Comparison of ENCODE assay signal across 9 cellular contexts in the genomic region with DNA sequence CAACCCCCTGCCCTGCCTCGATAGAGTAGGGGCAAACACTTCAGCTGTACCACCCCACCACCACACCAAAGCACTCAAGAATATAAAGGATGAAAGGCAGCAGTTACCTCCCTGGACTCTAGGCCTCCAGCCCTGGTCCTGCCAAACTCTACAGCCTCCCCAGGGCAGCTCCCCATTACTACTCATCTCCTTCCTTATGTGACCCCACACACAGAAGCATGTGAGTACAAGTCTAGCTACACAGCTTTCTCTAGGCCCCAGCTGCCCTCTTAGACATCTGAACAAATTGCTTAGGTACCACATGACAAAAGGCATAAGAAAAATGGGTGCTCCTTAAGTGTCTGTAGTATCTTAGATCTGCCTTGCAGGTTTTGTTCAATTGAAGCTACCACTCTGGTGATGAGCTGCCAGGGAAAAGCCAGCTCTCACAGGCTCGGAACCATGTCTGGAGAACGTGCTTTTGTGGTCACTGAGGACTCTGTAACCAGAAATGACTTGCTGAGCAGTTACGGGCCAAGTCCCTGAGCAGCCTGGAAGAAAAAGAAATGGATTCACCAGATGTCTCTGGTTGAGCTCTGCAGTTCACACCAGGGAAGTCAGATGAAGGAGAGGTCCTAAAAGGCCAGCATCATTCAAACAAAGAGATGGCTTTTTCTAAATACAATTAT. TPM values are rescaled to one million over a fixed set of nuclear protein-coding genes. Genes with fewer than 3 reads are reported as not detected.
DNase-seq lines count a peak whose midpoint lies in the region; ATAC-seq and TF ChIP-seq lines count a peak whose summit lies in the region.
"Had no signal": no experiment of that assay in that cellular context is flagged by ENCODE, and none has a peak within 500 bp of the region (broad histone marks: within the 10 kb centered on the region; RNA-seq: fewer than 3 reads in every experiment).

No MANE protein-coding gene starts in this region.

- H3K4me3 Mint-ChIP-seq in CD8-positive, alpha-beta memory T cell: peak overlapping the region in 3 of 7 donors; percentile 2 to 46 (median 46)
- H3K4me3 Mint-ChIP-seq in activated CD8-positive, alpha-beta T cell treated with anti-CD3 and anti-CD28 coated beads for 36 hours: no peak overlapping the region

- H3K4me1 Mint-ChIP-seq in CD8-positive, alpha-beta memory T cell: peaks cover 71 to 84% (median 79%) of the 10 kb centered on the region in 3 donors
- H3K4me1 Mint-ChIP-seq in activated CD8-positive, alpha-beta T cell treated with anti-CD3 and anti-CD28 coated beads for 36 hours (ENCODE audit: low read depth): peaks cover 77% of the 10 kb centered on the region

- no peak for TF ChIP-seq CTCF in activated CD8-positive, alpha-beta T cell treated with anti-CD3 and anti-CD28 coated beads for 36 hours (IDR thresholded peaks at IDR 0.05)
- no peak for TF ChIP-seq CTCF in OCI-LY7 (conservative IDR thresholded peaks at IDR 0.05; ENCODE audit: low read length)

- H3K27ac Mint-ChIP-seq in CD8-positive, alpha-beta memory T cell: peak overlapping the region; percentile 87 to 99 (median 98)
- H3K27ac Mint-ChIP-seq in activated CD8-positive, alpha-beta T cell treated with anti-CD3 and anti-CD28 coated beads for 36 hours: peak overlapping the region; percentile 97

- H3K36me3 Mint-ChIP-seq in CD8-positive, alpha-beta memory T cell: peaks cover 0 to 2% (median 0%) of the 10 kb centered on the region in 3 donors
- H3K36me3 Mint-ChIP-seq in activated CD8-positive, alpha-beta T cell treated with anti-CD3 and anti-CD28 coated beads for 36 hours (ENCODE audit: low read depth): peaks cover 3% of the 10 kb centered on the region

- no peaks in the 10 kb centered on the region for H3K9me3 Mint-ChIP-seq in CD8-positive, alpha-beta memory T cell
- no peaks in the 10 kb centered on the region for H3K9me3 Mint-ChIP-seq in activated CD8-positive, alpha-beta T cell treated with anti-CD3 and anti-CD28 coated beads for 36 hours

- no peak overlapping the region for H3K4me2 ChIP-seq in OCI-LY7 (ENCODE audit: low read length)

- H3K9me2 ChIP-seq in OCI-LY7 (ENCODE audit: insufficient read depth, low read length): no peaks in the 10 kb centered on the region

- BruUV-seq in OCI-LY7 (replicated peaks; lab: Mats Ljungman, UMichigan): no TSS peak

- no peaks in the 10 kb centered on the region for H3K27me3 Mint-ChIP-seq in CD8-positive, alpha-beta memory T cell
- H3K27me3 Mint-ChIP-seq in activated CD8-positive, alpha-beta T cell treated with anti-CD3 and anti-CD28 coated beads for 36 hours: no peaks in the 10 kb centered on the region

- POLR2A ChIA-PET in CD8-positive, alpha-beta memory T cell (lab: Charles Lee): interaction anchor here (0.7 to 1.4 kb wide), 4 partner anchors 11 to 31 kb away, joined by 3 to 5 read pairs (median 4); no protein-coding TSS in a partner anchor
- POLR2A ChIA-PET in activated CD8-positive, alpha-beta T cell treated with anti-CD3 and anti-CD28 coated beads for 36 hours (lab: Charles Lee): interaction anchor here (0.7 to 5.0 kb wide), 8 partner anchors 9 to 32 kb away, joined by 3 to 23 read pairs (median 4); no protein-coding TSS in a partner anchor
- POLR2A ChIA-PET in OCI-LY7 (lab: Charles Lee): interaction anchor here (0.5 to 4.6 kb wide), 6 partner anchors 10 to 35 kb away, joined by 3 to 28 read pairs (median 6); no protein-coding TSS in a partner anchor

- H3K9me3 ChIP-seq in CD8-positive, alpha-beta memory T cell (ENCODE audit: low read length): no peaks in the 10 kb centered on the region
- no peaks in the 10 kb centered on the region for H3K9me3 ChIP-seq in OCI-LY7 (ENCODE audit: low read length)

- H4K20me1 ChIP-seq in OCI-LY7 (ENCODE audit: insufficient read depth, low read length): no peaks in the 10 kb centered on the region

- peaks cover 4% of the 10 kb centered on the region; the same call in 1 of the 2 replicates for H3K79me2 ChIP-seq in OCI-LY7 (ENCODE audit: insufficient read depth, low read depth, low read length)

- intact Hi-C loops in activated CD8-positive, alpha-beta T cell treated with anti-CD3 and anti-CD28 coated beads for 36 hours (cut with micrococcal nuclease): no loop called here
- intact Hi-C loops in OCI-LY7 (cut with micrococcal nuclease; ENCODE audit: unreplicated experiment): no loop called here

- CTCF ChIA-PET in CD8-positive, alpha-beta memory T cell (lab: Charles Lee): interaction anchor here (0.6 to 14.4 kb wide), 12 partner anchors 11 to 803 kb away, joined by 3 to 120 read pairs (median 4); a partner anchor contains a TSS
- CTCF ChIA-PET in activated CD8-positive, alpha-beta T cell treated with anti-CD3 and anti-CD28 coated beads for 36 hours (lab: Charles Lee): interaction anchor here (1.1 to 7.4 kb wide), 13 partner anchors 8 to 165 kb away, joined by 3 to 80 read pairs (median 9); a partner anchor contains a TSS
- CTCF ChIA-PET in OCI-LY7 (lab: Charles Lee; ENCODE audit: unreplicated experiment): interaction anchor here (2.1 kb wide), 1 partner anchor 15 kb away, joined by 5 read pairs; no protein-coding TSS in a partner anchor

- H2AFZ ChIP-seq in OCI-LY7 (ENCODE audit: low read length): no peak overlapping the region

- peak; percentile 26 for ATAC-seq in activated CD8-positive, alpha-beta T cell treated with anti-CD3 and anti-CD28 coated beads for 36 hours
- ATAC-seq in GM21576 (IDR thresholded peaks at IDR 0.05; ENCODE audit: unreplicated experiment): no peak

- no peak for DNase-seq in CD8-positive, alpha-beta memory T cell
- DNase-seq in activated CD8-positive, alpha-beta T cell treated with anti-CD3 and anti-CD28 coated beads for 36 hours: peak; percentile 16
- DNase-seq in foreskin melanocyte (peak; percentile 72), pons (ENCODE audit: low spot score) (peak; percentile 56), GOT3 (lab: John Stamatoyannopoulos, UW) (no peak), MV-4-11 (lab: John Stamatoyannopoulos, UW) (no peak), OCI-LY7 (ENCODE audit: low spot score) (no peak)
- DNase-seq: stimulated activated CD4-positive, alpha-beta T cell treated with anti-CD3 and anti-CD28 coated beads, Interleukin-1b, Interleukin-23, amount 100 ng/mL, for 48 hours had no signal

- H3K4me3 ChIP-seq in CD8-positive, alpha-beta memory T cell (ENCODE audit: low read length): no peak overlapping the region
- no peak overlapping the region for H3K4me3 ChIP-seq in OCI-LY7 (ENCODE audit: low read depth, low read length, poor library complexity, severe bottlenecking)

- peak overlapping the region; percentile 64 for H3K27ac ChIP-seq in CD8-positive, alpha-beta memory T cell (ENCODE audit: low read depth, low read length)
- no peak overlapping the region for H3K27ac ChIP-seq in OCI-LY7 (ENCODE audit: low read depth, low read length, poor library complexity, severe bottlenecking)

- peaks cover 77% of the 10 kb centered on the region for H3K4me1 ChIP-seq in CD8-positive, alpha-beta memory T cell (ENCODE audit: insufficient read depth, low read length)
- peaks cover 52% of the 10 kb centered on the region for H3K4me1 ChIP-seq in OCI-LY7 (ENCODE audit: insufficient read depth, low read length, poor library complexity, severe bottlenecking)

- H3K36me3 ChIP-seq in CD8-positive, alpha-beta memory T cell (ENCODE audit: insufficient read depth, low read length): no peaks in the 10 kb centered on the region
- no peaks in the 10 kb centered on the region for H3K36me3 ChIP-seq in OCI-LY7 (ENCODE audit: insufficient read depth, low read length)

- H3K27me3 ChIP-seq in CD8-positive, alpha-beta memory T cell (ENCODE audit: insufficient read depth, low read length, poor library complexity, severe bottlenecking): no peaks in the 10 kb centered on the region

RNA-seq across cellular contexts. Expression of a gene that starts 32.8 kb away (rescaled TPM):
- total RNA-seq in CD8-positive, alpha-beta memory T cell: 10 to 100 TPM; 35.8 to 36.7 TPM
- 6.3 TPM for polyA plus RNA-seq in CD8-positive, alpha-beta memory T cell
- total RNA-seq in activated CD8-positive, alpha-beta T cell treated with anti-CD3 and anti-CD28 coated beads for 36 hours: 10 to 100 TPM; 22.8 to 23.5 TPM
- 28.7 and 29.6 TPM in 2 replicates for total RNA-seq in OCI-LY7 (2014; rRNA removed; shearing (Covaris generic))
- total RNA-seq in OCI-LY7 (2022): 13.8 and 15.6 TPM in 2 replicates

RNA-seq across cellular contexts. Expression of a gene that starts 51.1 kb away (rescaled TPM):
- total RNA-seq in CD8-positive, alpha-beta memory T cell: 1 to 10 TPM; 9.0 to 9.9 TPM
- polyA plus RNA-seq in CD8-positive, alpha-beta memory T cell: 2.0 TPM
- total RNA-seq in activated CD8-positive, alpha-beta T cell treated with anti-CD3 and anti-CD28 coated beads for 36 hours: 1 to 10 TPM; 4.9 to 5.6 TPM
- total RNA-seq in OCI-LY7 (2014; rRNA removed; shearing (Covaris generic)): 11.3 and 17.0 TPM in 2 replicates
- total RNA-seq in OCI-LY7 (2022): 25.4 and 26.3 TPM in 2 replicates

Comparison
In these comparisons a context has a peak if more than half of its experiments do, and no peak if none do; other contexts are left out.
1. DNase-seq: peak in activated CD8-positive, alpha-beta T cell treated with anti-CD3 and anti-CD28 coated beads for 36 hours (single experiment), foreskin melanocyte (single experiment) and pons (single experiment); none in CD8-positive, alpha-beta memory T cell (0 of 5), GOT3 (single experiment), MV-4-11 (single experiment) and OCI-LY7 (single experiment).